ENCODE assay signal across 8 cellular contexts in genomic region chr14:21475767-21476525, GRCh38. TPM values are rescaled to one million over a fixed set of nuclear protein-coding genes. Genes with fewer than 3 reads are reported as not detected.
A peak's percentile ranks its signal among the peaks of the same experiment; 100 is the strongest.
DNase-seq lines count a peak whose midpoint lies in the region; ATAC-seq and TF ChIP-seq lines count a peak whose summit lies in the region.

No MANE protein-coding gene starts in this region.

- H3K27ac ChIP-seq in DND-41 (ENCODE audit: low read length) (peak overlapping the region; percentile 70), neutrophil (peak overlapping the region; percentile 90)

- ATAC-seq in DND-41 (ENCODE audit: insufficient read depth, low read depth) (no peak), GM19351 (IDR thresholded peaks at IDR 0.05; ENCODE audit: unreplicated experiment) (no peak), HG03520 (IDR thresholded peaks at IDR 0.05; ENCODE audit: unreplicated experiment) (no peak)

- H3K4me1 Mint-ChIP-seq in endothelial cell (ENCODE audit: unreplicated experiment): peaks cover 17% of the 10 kb centered on the region

- H3K4me3 ChIP-seq in DND-41 (ENCODE audit: low read depth in 1 of 2, low read length in 2 of 2) (peak overlapping the region; percentile 43 to 81; a peak in 3 of 4 replicates), NT2/D1 (ENCODE audit: insufficient read length, low read depth) (peak overlapping the region; percentile 79), neutrophil (ENCODE audit: low read depth in 1 of 2, low read length in 1 of 2) (peak overlapping the region; percentile 81 to 86)

- H3K27me3 ChIP-seq in DND-41 (ENCODE audit: insufficient read depth, low read length, poor library complexity) (no peaks in the 10 kb centered on the region), NT2/D1 (ENCODE audit: insufficient read depth, insufficient read length) (no peaks in the 10 kb centered on the region), neutrophil (no peaks in the 10 kb centered on the region)

- no peak for DNase-seq in DND-41
- no peak for DNase-seq in NT2/D1 (ENCODE audit: low read depth, low spot score)
- DNase-seq in endothelial cell (ENCODE audit: low spot score): no peak
- DNase-seq in mucosa of gallbladder (ENCODE audit: low spot score): no peak
- no peak for DNase-seq in NCI-H2227 treated with DMSO at 0.1 percent for 48 hours (lab: John Stamatoyannopoulos, UW)

- peak overlapping the region; percentile 89 for H3K27ac Mint-ChIP-seq in endothelial cell (ENCODE audit: unreplicated experiment)

- no peak for TF ChIP-seq CTCF in DND-41 (IDR thresholded peaks at IDR 0.05; ENCODE audit: borderline replicate concordance, extremely low read depth, low read length, poor library complexity, severe bottlenecking)
- TF ChIP-seq CTCF in endothelial cell (IDR thresholded peaks at IDR 0.05; ENCODE audit: unreplicated experiment): no peak
- no peak for TF ChIP-seq CTCF in neutrophil (IDR thresholded peaks at IDR 0.05)

- peak overlapping the region; percentile 52 for H3K9ac ChIP-seq in DND-41 (ENCODE audit: low read depth, low read length)
- H3K9ac ChIP-seq in NT2/D1 (ENCODE audit: insufficient read length, low read depth): peak overlapping the region; percentile 85

- H3K36me3 ChIP-seq in DND-41 (ENCODE audit: insufficient read depth, low read length): peaks cover 8% of the 10 kb centered on the region
- H3K36me3 ChIP-seq in NT2/D1 (ENCODE audit: insufficient read depth, insufficient read length, low read length): peaks cover 19% of the 10 kb centered on the region
- H3K36me3 ChIP-seq in neutrophil: peaks cover 17% of the 10 kb centered on the region

- H4K20me1 ChIP-seq in DND-41 (ENCODE audit: insufficient read depth, low read length): no peaks in the 10 kb centered on the region; the same call in 1 of the 2 replicates

- H3K36me3 Mint-ChIP-seq in endothelial cell (ENCODE audit: low read depth, unreplicated experiment): peaks cover 14% of the 10 kb centered on the region

- peak overlapping the region; percentile 51 for H2AFZ ChIP-seq in DND-41 (ENCODE audit: low read depth, low read length)

- peak overlapping the region; percentile 100 for H3K4me3 Mint-ChIP-seq in endothelial cell (ENCODE audit: unreplicated experiment)

- H3K9me3 ChIP-seq in DND-41 (ENCODE audit: insufficient read depth, low read length, severe bottlenecking) (no peaks in the 10 kb centered on the region), NT2/D1 (ENCODE audit: insufficient read depth, low read length) (no peaks in the 10 kb centered on the region), neutrophil (no peaks in the 10 kb centered on the region)

- peaks cover 47% of the 10 kb centered on the region for H3K79me2 ChIP-seq in DND-41 (ENCODE audit: insufficient read depth, low read length)

- H3K4me1 ChIP-seq in DND-41 (ENCODE audit: insufficient read depth, low read length) (peaks cover 30% of the 10 kb centered on the region), NT2/D1 (ENCODE audit: insufficient read depth, insufficient read length) (no peaks in the 10 kb centered on the region), neutrophil (ENCODE audit: control insufficient read depth in 1 of 2, insufficient read depth in 1 of 2, low read depth in 1 of 2, low read length in 1 of 2) (peaks cover 18 to 20% of the 10 kb centered on the region in 2 experiments)

- H3K9me3 Mint-ChIP-seq in endothelial cell (ENCODE audit: unreplicated experiment): no peaks in the 10 kb centered on the region

- H3K27me3 Mint-ChIP-seq in endothelial cell (ENCODE audit: unreplicated experiment): peaks cover 5% of the 10 kb centered on the region

- peak overlapping the region; percentile 64 for H3K4me2 ChIP-seq in DND-41 (ENCODE audit: insufficient read depth, low read length)

RNA-seq across cellular contexts. Expression of gene RAB2B, which starts 0.8 kb away (rescaled TPM):
- 25.0 TPM for total RNA-seq in endothelial cell (ENCODE audit: unreplicated experiment)
- 20.6 TPM for total RNA-seq in mucosa of gallbladder

RNA-seq across cellular contexts. Expression of gene TOX4, which starts 1.0 kb away (rescaled TPM):
- total RNA-seq in endothelial cell (ENCODE audit: unreplicated experiment) (70.8 TPM), mucosa of gallbladder (66.7 TPM)

RNA-seq across cellular contexts. Expression of gene CHD8, which starts 20.0 kb away (rescaled TPM):
- 144 TPM for total RNA-seq in endothelial cell (ENCODE audit: unreplicated experiment)
- 75.9 TPM for total RNA-seq in mucosa of gallbladder

RNA-seq across cellular contexts. Expression of gene METTL3, which starts 35.2 kb away (rescaled TPM):
- total RNA-seq in endothelial cell (ENCODE audit: unreplicated experiment) (46.1 TPM), mucosa of gallbladder (37.5 TPM)

RNA-seq across cellular contexts. Expression of gene SALL2, which starts 50.2 kb away (rescaled TPM):
- total RNA-seq in endothelial cell (ENCODE audit: unreplicated experiment) (38.4 TPM), mucosa of gallbladder (8.3 TPM)
